ENCODE assay signal across 8 cellular contexts in the genomic region with DNA sequence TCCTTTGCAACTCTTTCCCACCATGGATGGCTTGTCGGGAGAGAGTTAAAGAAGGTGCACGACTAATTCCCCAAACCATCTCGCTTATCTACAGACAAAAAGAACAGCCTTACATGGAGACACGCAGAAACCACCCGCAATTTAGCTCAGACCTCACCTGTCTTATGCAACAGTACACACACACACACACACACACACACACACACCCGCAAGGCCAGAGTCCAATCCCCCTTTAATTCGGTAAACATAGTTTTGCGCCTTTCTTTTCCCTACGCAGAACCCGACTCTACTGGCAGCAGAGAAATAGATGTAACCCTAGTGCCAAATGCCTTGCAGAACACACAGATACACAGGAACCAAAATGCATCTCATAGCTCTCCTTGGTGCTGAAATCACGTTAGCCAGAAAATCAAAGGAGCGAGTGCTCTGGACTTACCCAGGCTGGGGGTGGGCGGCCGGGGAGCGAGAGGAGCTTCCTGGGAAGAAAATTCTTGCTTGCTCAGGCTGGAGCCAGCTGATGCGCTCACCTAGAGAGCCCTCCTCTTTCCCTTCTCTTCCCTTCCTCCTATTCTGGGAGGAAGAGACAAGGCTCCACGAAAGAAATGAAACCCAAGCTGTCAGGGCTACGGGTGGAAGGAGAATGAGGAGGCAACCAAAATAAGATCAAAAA. TPM values are rescaled to one million over a fixed set of nuclear protein-coding genes. Genes with fewer than 3 reads are reported as not detected.
DNase-seq lines count a peak whose midpoint lies in the region; ATAC-seq, FAIRE-seq and TF ChIP-seq lines count a peak whose summit lies in the region.

No MANE protein-coding gene starts in this region.

- H3K9me1 ChIP-seq in endothelial cell of umbilical vein (replicated peaks; ENCODE audit: control insufficient read depth, extremely low read depth, insufficient read depth, low read length), result no peaks in the 10 kb centered on the region

- TF ChIP-seq CTCF in endothelial cell of umbilical vein (IDR thresholded peaks at IDR 0.05; ENCODE audit: extremely low read depth in 1 of 2, insufficient read depth in 1 of 2, low read depth in 1 of 2, low read length in 2 of 2), result no peak

- POLR2A ChIA-PET in endothelial cell of umbilical vein (lab: Charles Lee), result no interaction called here

- dilution Hi-C loops in endothelial cell of umbilical vein (cut with MboI; ENCODE audit: extremely low pct_ligation_motif_present, low sequenced_read_pairs), result no loop called here

- H3K27me3 ChIP-seq in H7 (ENCODE audit: control insufficient read depth, insufficient read depth, low read length) (no peaks in the 10 kb centered on the region; the same call in 1 of the 2 replicates), endothelial cell of umbilical vein (ENCODE audit: control insufficient read depth in 2 of 2, insufficient read depth in 2 of 2, low read length in 2 of 2) (peaks cover 2 to 5% of the 10 kb centered on the region in 2 experiments)

- intact Hi-C loops in endothelial cell of umbilical vein (cut with micrococcal nuclease), result loop anchor here (1.0 to 5.0 kb wide), 4 partner anchors 262 to 591 kb away; no protein-coding TSS in a partner anchor

- no peak overlapping the region for H3K9ac ChIP-seq in endothelial cell of umbilical vein (replicated peaks; ENCODE audit: extremely low read depth, insufficient read depth, low read length)

- no peak overlapping the region for H3K4me2 ChIP-seq in endothelial cell of umbilical vein (ENCODE audit: insufficient read depth, low read length)

- ATAC-seq in GM18861 (IDR thresholded peaks at IDR 0.05; ENCODE audit: unreplicated experiment), result no peak

- DNase-seq in H7, result peak; percentile 74
- DNase-seq in NCI-H526 (lab: John Stamatoyannopoulos, UW), result peak; percentile 78 to 80
- DNase-seq in endothelial cell of umbilical vein (ENCODE audit: low read depth, low spot score), result peak; percentile 55
- DNase-seq in non-pigmented ciliary epithelial cell (ENCODE audit: low read depth), result peak; percentile 13
- no peak for DNase-seq in NCI-H2171 (lab: John Stamatoyannopoulos, UW)
- no peak for DNase-seq in DMS79 treated with DMSO at 0.1 percent for 48 hours (lab: John Stamatoyannopoulos, UW)
- no peak for DNase-seq in stimulated activated CD4-positive, alpha-beta T cell treated with anti-CD3 and anti-CD28 coated beads, Interleukin-4, amount 100 ng/mL, for 4 hours

- H3K36me3 ChIP-seq in H7 (replicated peaks; ENCODE audit: control insufficient read depth, insufficient read depth, low read length) (no peaks in the 10 kb centered on the region), endothelial cell of umbilical vein (ENCODE audit: control insufficient read depth in 2 of 2, extremely low read depth in 1 of 2, insufficient read depth in 2 of 2, low read length in 2 of 2) (no peaks in the 10 kb centered on the region)

- TF ChIP-seq POLR2A in endothelial cell of umbilical vein (IDR thresholded peaks at IDR 0.05; ENCODE audit: low read depth, low read length), result no peak

- BruUV-seq in endothelial cell of umbilical vein (replicated peaks; lab: Mats Ljungman, UMichigan), result no TSS peak

- H3K27ac ChIP-seq in endothelial cell of umbilical vein (ENCODE audit: insufficient read depth, low read depth, low read length), result no peak overlapping the region

- CTCF ChIA-PET in endothelial cell of umbilical vein (lab: Charles Lee), result interaction anchor here (0.6 to 3.6 kb wide), 32 partner anchors 8 to 591 kb away, joined by 3 to 41 read pairs (median 4); no protein-coding TSS in a partner anchor

- no peaks in the 10 kb centered on the region for H3K79me2 ChIP-seq in endothelial cell of umbilical vein (ENCODE audit: control insufficient read depth, insufficient read depth, low read length)

- H3K4me3 ChIP-seq in H7 (ENCODE audit: insufficient read depth, low read depth, low read length), result peak overlapping the region; percentile 4; the same call in 1 of the 2 replicates
- no peak overlapping the region for H3K4me3 ChIP-seq in endothelial cell of umbilical vein (replicated peaks in 1 of 3; ENCODE audit: insufficient read depth in 1 of 3, low read depth in 1 of 3, low read length in 3 of 3)

- H3K9me3 ChIP-seq in endothelial cell of umbilical vein (replicated peaks; ENCODE audit: control insufficient read depth, insufficient read depth, low read length), result no peaks in the 10 kb centered on the region

- H4K20me1 ChIP-seq in endothelial cell of umbilical vein (replicated peaks; ENCODE audit: control insufficient read depth, extremely low read depth, insufficient read depth, low read length), result no peaks in the 10 kb centered on the region

- FAIRE-seq in endothelial cell of umbilical vein (lab: Jason Lieb, UNC), result peak; percentile 4

- H2AFZ ChIP-seq in endothelial cell of umbilical vein (ENCODE audit: low read depth, low read length), result no peak overlapping the region

- no peaks in the 10 kb centered on the region for H3K4me1 ChIP-seq in endothelial cell of umbilical vein (ENCODE audit: control insufficient read depth, extremely low read depth, insufficient read depth, low read length)

TF ChIP-seq in endothelial cell of umbilical vein, 7 proteins besides CTCF, POLR2A, EP300 and RAD21:
- TF ChIP-seq EZH2 (IDR thresholded peaks at IDR 0.05; ENCODE audit: borderline replicate concordance, low read depth, low read length, severe bottlenecking) (no peak), POLR2AphosphoS5 (IDR thresholded peaks at IDR 0.05; ENCODE audit: insufficient read depth, low read depth, low read length) (no peak), GATA2 (IDR thresholded peaks at IDR 0.05; ENCODE audit: insufficient read depth, insufficient read length, low read depth, low read length) (no peak), FOS (IDR thresholded peaks at IDR 0.05; ENCODE audit: borderline replicate concordance, insufficient read depth, low read length) (no peak), MYC (IDR thresholded peaks at IDR 0.05; ENCODE audit: low read depth, low read length) (no peak), MAX (IDR thresholded peaks at IDR 0.05; ENCODE audit: insufficient read depth, insufficient read length) (no peak), JUN (IDR thresholded peaks at IDR 0.05; ENCODE audit: borderline replicate concordance, insufficient read depth, insufficient read length, low read depth) (no peak)

RNA-seq across cellular contexts. Expression of gene TNR, which starts 0.5 kb away (rescaled TPM):
- total RNA-seq in H7 (2014; rRNA removed; shearing (Covaris generic)), result not detected in 2 replicates
- 0.02 and 0.07 TPM in 2 replicates for total RNA-seq in endothelial cell of umbilical vein
- 0.08 and 0.14 TPM in 2 replicates for polyA plus RNA-seq in endothelial cell of umbilical vein
- 0.08 and 0.10 TPM in 2 replicates for polyA plus RNA-seq in endothelial cell of umbilical vein (2011; cell fraction: cytosol; rRNA removed)
- 0.06 and 0.16 TPM in 2 replicates for polyA plus RNA-seq in endothelial cell of umbilical vein (2011; cell fraction: nucleus; rRNA removed)
- 0.32 and 0.57 TPM in 2 replicates for polyA plus RNA-seq in endothelial cell of umbilical vein (2012)
- 0.22 and 0.23 TPM in 2 replicates for polyA minus RNA-seq in endothelial cell of umbilical vein
- not detected for polyA minus RNA-seq in endothelial cell of umbilical vein (2011; cell fraction: cytosol; rRNA and poly(A)+ RNA removed)
- polyA minus RNA-seq in endothelial cell of umbilical vein (2011; cell fraction: nucleus; rRNA and poly(A)+ RNA removed), result 0.29 TPM in 2 replicates

Comparison
In these comparisons a context has a peak if more than half of its experiments do, and no peak if none do; other contexts are left out.
1. DNase-seq: peak in H7 (single experiment), NCI-H526 (2 of 2), endothelial cell of umbilical vein (single experiment) and non-pigmented ciliary epithelial cell (single experiment); none in NCI-H2171 (single experiment), DMS79 treated with DMSO at 0.1 percent for 48 hours (single experiment) and stimulated activated CD4-positive, alpha-beta T cell treated with anti-CD3 and anti-CD28 coated beads, Interleukin-4, amount 100 ng/mL, for 4 hours (0 of 2).